Comparison of ENCODE assay signal across 16 cellular contexts in the genomic region with DNA sequence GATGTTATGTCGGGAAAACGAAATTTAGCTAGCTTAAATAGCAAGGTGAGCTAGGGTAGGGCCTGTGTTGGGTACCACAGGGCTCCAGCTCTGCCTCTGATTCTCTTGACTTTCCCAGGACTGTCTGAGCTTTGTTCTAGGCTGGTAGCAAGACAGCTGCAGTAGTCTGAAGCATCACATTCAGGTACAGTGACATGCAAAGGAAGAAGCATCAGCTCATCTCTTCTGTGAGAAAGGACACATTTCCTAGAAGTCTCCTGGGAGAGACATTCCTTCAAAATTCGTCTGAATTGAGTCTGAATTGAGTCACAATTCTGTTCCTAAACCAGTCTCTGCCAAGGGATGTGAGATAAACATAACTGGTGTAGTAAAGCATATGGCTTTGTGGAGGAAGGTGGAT. TPM values are rescaled to one million over a fixed set of nuclear protein-coding genes. Genes with fewer than 3 reads are reported as not detected.
DNase-seq lines count a peak whose midpoint lies in the region; ATAC-seq and TF ChIP-seq lines count a peak whose summit lies in the region.
"Had no signal": no experiment of that assay in that cellular context is flagged by ENCODE, and none has a peak within 500 bp of the region (broad histone marks: within the 10 kb centered on the region; RNA-seq: fewer than 3 reads in every experiment).

No MANE protein-coding gene starts in this region.

- no peak overlapping the region for H2BK15ac ChIP-seq in neuronal stem cell (ENCODE audit: low read length)

- H3K4me1 ChIP-seq in neuronal stem cell (ENCODE audit: control insufficient read depth in 2 of 2, insufficient read depth in 1 of 2, low read depth in 1 of 2, low read length in 2 of 2): no peaks in the 10 kb centered on the region
- H3K4me1 ChIP-seq: lower lobe of right lung had no signal

- no peak overlapping the region for H2BK120ac ChIP-seq in neuronal stem cell (ENCODE audit: low read depth, low read length)

- no CpG with 5 or more reads among the region's 3 CpGs for WGBS in neuronal stem cell (ENCODE audit: extremely low coverage in 2 of 2, insufficient read length in 2 of 2, insufficient replicate concordance in 1 of 2), 2 donors

- no peak overlapping the region for H3K4ac ChIP-seq in neuronal stem cell (ENCODE audit: low read length)

- no peaks in the 10 kb centered on the region for H3K9me3 ChIP-seq in neuronal stem cell (replicated peaks in 1 of 2; ENCODE audit: control insufficient read depth in 2 of 2, insufficient read depth in 1 of 2, low read depth in 1 of 2, low read length in 2 of 2)
- H3K9me3 ChIP-seq: lower lobe of right lung had no signal

- H3K27ac ChIP-seq in neuronal stem cell (replicated peaks; ENCODE audit: low read length): no peak overlapping the region
- H3K27ac ChIP-seq: lower lobe of right lung had no signal

- no peak overlapping the region for H4K8ac ChIP-seq in neuronal stem cell (ENCODE audit: low read depth, low read length)

- peak; percentile 25 to 57 for DNase-seq in foreskin fibroblast
- DNase-seq in effector CD4-positive, alpha-beta T cell: no peak
- DNase-seq in activated CD4-positive, alpha-beta T cell treated with anti-CD3 and anti-CD28 coated beads for 48 hours: no peak
- no peak for DNase-seq in neuronal stem cell (ENCODE audit: low spot score)
- DNase-seq in stimulated activated naive CD8-positive, alpha-beta T cell treated with anti-CD3 and anti-CD28 coated beads, Interleukin-15, Interleukin-2, amounts not matched to agents 100 U/mL and 50 U/mL, for 24 hours: no peak
- DNase-seq: activated B cell treated with CpG ODN at 0.5 μM for 24 hours; activated effector memory CD4-positive, alpha-beta T cell treated with Interleukin-2 at 50 U/mL for 16 hours; endodermal cell; lower lobe of right lung; naive thymus-derived CD8-positive, alpha-beta T cell; NCI-H1105; NCI-H2171 treated with DMSO at 0.1 percent for 48 hours; substantia nigra had no signal

- no peak overlapping the region for H3K18ac ChIP-seq in neuronal stem cell (ENCODE audit: low read length)

- no peak overlapping the region for H3K23ac ChIP-seq in neuronal stem cell (ENCODE audit: low read depth, low read length, poor library complexity)

- no peak overlapping the region for H3K14ac ChIP-seq in neuronal stem cell (ENCODE audit: low read length)

- no peaks in the 10 kb centered on the region for H3K27me3 ChIP-seq in neuronal stem cell (ENCODE audit: control insufficient read depth in 3 of 3, insufficient read depth in 3 of 3, low read depth in 1 of 3, low read length in 3 of 3)

- H2BK12ac ChIP-seq in neuronal stem cell (ENCODE audit: low read length): no peak overlapping the region

- H3K9ac ChIP-seq in neuronal stem cell (ENCODE audit: low read depth, low read length, poor library complexity): no peak overlapping the region

- H2AFZ ChIP-seq in neuronal stem cell (ENCODE audit: low read length): no peak overlapping the region

- ATAC-seq in GM18498 (IDR thresholded peaks at IDR 0.05; ENCODE audit: unreplicated experiment) (peak; percentile 37), GM21723 (IDR thresholded peaks at IDR 0.05; ENCODE audit: unreplicated experiment) (peak; percentile 46), HG03442 (IDR thresholded peaks at IDR 0.05; ENCODE audit: unreplicated experiment) (peak; percentile 34)
- no peak for ATAC-seq in stimulated activated naive CD8-positive, alpha-beta T cell treated with anti-CD3 and anti-CD28 coated beads, Interleukin-15, Interleukin-2, amounts not matched to agents 100 U/mL and 50 U/mL, for 24 hours
- ATAC-seq: lower lobe of right lung; naive thymus-derived CD8-positive, alpha-beta T cell had no signal

- no peak overlapping the region for H3K4me2 ChIP-seq in neuronal stem cell (ENCODE audit: insufficient read depth, low read length, poor library complexity, severe bottlenecking)

- TF ChIP-seq CTCF in foreskin fibroblast (IDR thresholded peaks at IDR 0.05; ENCODE audit: low read depth, low read length): no peak

- no peak overlapping the region for H2BK5ac ChIP-seq in neuronal stem cell (ENCODE audit: low read length)

- H3K4me3 ChIP-seq in foreskin fibroblast (ENCODE audit: low read depth in 1 of 2, low read length in 2 of 2) (no peak overlapping the region), neuronal stem cell (ENCODE audit: low read length in 2 of 2) (no peak overlapping the region)
- H3K4me3 ChIP-seq: lower lobe of right lung had no signal

- no peaks in the 10 kb centered on the region for H3K36me3 ChIP-seq in neuronal stem cell (replicated peaks in 1 of 2; ENCODE audit: control insufficient read depth in 2 of 2, insufficient read depth in 2 of 2, low read length in 2 of 2)
- H3K36me3 ChIP-seq: lower lobe of right lung had no signal

- H4K91ac ChIP-seq in neuronal stem cell (ENCODE audit: low read depth, low read length, poor library complexity): no peak overlapping the region

- H2AK5ac ChIP-seq in neuronal stem cell (ENCODE audit: low read depth, low read length): no peak overlapping the region

- no peaks in the 10 kb centered on the region for H3K79me1 ChIP-seq in neuronal stem cell (ENCODE audit: low read depth, low read length)

RNA-seq across cellular contexts. Expression of gene UBXN7, which starts 8.5 kb away (rescaled TPM):
- polyA plus RNA-seq in neuronal stem cell (2013, experiment 1 of 2): 40.1 TPM
- polyA plus RNA-seq in neuronal stem cell (2013, experiment 2 of 2): 37.4 TPM

Comparison
In these comparisons a context has a peak if more than half of its experiments do, and no peak if none do; other contexts are left out.
1. DNase-seq: peak in foreskin fibroblast (2 of 2); none in effector CD4-positive, alpha-beta T cell (single experiment), activated CD4-positive, alpha-beta T cell treated with anti-CD3 and anti-CD28 coated beads for 48 hours (single experiment), neuronal stem cell (single experiment) and stimulated activated naive CD8-positive, alpha-beta T cell treated with anti-CD3 and anti-CD28 coated beads, Interleukin-15, Interleukin-2, amounts not matched to agents 100 U/mL and 50 U/mL, for 24 hours (single experiment).